Comparison of ENCODE assay signal across 1 cellular context in the genomic region with DNA sequence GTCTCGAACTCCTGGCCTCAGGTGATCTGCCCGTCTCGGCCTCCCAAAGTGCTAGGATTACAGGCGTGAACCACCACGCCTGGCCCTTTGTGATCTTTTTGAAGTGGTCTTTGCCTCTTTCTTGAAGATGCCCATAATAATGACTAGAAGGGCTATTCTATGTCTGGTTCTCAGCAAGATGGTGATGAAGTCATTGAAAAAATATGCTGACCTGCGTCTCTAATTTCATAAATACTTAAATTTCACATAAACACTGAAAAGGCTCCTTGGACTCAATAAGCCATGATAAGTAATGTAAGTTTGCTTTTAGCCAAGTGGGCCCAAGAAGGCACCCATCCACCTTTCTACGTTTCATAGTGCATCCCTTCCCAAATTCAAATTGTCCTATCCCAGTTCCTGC.
TF ChIP-seq lines count a peak whose summit lies in the region.

No MANE protein-coding gene starts in this region.

TF ChIP-seq in H1, 55 proteins besides CTCF, POLR2A, EP300 and RAD21:
- TF ChIP-seq SP2 (IDR thresholded peaks at IDR 0.05; ENCODE audit: low read length) (no peak), KDM5A (IDR thresholded peaks at IDR 0.05; ENCODE audit: low read length) (no peak), BACH1 (IDR thresholded peaks at IDR 0.05; ENCODE audit: low read length) (no peak), NANOG (IDR thresholded peaks at IDR 0.05; ENCODE audit: insufficient read depth, low read depth, low read length, poor library complexity, severe bottlenecking) (no peak), POU5F1 (IDR thresholded peaks at IDR 0.05; ENCODE audit: low read depth, low read length) (no peak), CEBPB (IDR thresholded peaks at IDR 0.05; ENCODE audit: low read depth, low read length) (no peak), FOSL1 (IDR thresholded peaks at IDR 0.05; ENCODE audit: insufficient read depth, low read depth, low read length) (no peak), EZH2 (IDR thresholded peaks at IDR 0.05; ENCODE audit: low read depth, low read length, severe bottlenecking) (no peak), SRF (IDR thresholded peaks at IDR 0.05; ENCODE audit: low read depth, low read length) (no peak), GABPA (IDR thresholded peaks at IDR 0.05; ENCODE audit: borderline replicate concordance, insufficient read depth, low read length) (no peak), TBP (IDR thresholded peaks at IDR 0.05; ENCODE audit: low read depth, low read length) (no peak)
